19 cellular contexts compared by ENCODE assay signal in the genomic region with DNA sequence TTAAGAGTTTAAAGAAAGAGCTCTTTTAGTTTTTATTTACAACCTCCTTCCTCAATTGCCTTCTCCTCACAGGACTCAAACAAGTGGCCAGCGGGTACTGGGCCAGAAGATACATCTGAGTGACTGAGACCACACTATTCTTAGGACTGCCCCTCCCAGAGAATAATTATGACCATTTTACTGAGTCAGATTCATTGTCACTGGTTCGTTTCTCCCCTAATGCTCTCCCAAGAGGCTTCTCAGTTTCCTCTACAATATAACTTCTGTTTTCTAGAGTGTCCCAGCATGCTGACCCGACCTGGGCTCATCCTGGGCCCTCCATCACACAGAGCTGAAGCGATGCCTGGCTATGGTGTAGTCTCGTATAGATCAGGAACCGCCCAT.
"Had no signal": no experiment of that assay in that cellular context is flagged by ENCODE, and none has a peak within 500 bp of the region (broad histone marks: within the 10 kb centered on the region; RNA-seq: fewer than 3 reads in every experiment).

No MANE protein-coding gene starts in this region.

- H3K9me3 ChIP-seq: mucosa of descending colon, neutrophil, thyroid gland had no signal

- H3K4me1 Mint-ChIP-seq: activated CD4-positive, alpha-beta memory T cell treated with anti-CD3 and anti-CD28 coated beads, Interleukin-2, amount 10 ng/mL, durations not matched to agents 7 days and 5 days; activated CD8-positive, alpha-beta memory T cell treated with anti-CD3 and anti-CD28 coated beads, Interleukin-2, amount 10 ng/mL, durations not matched to agents 7 days and 5 days; stimulated activated effector memory CD8-positive, alpha-beta T cell treated with anti-CD3 and anti-CD28 coated beads, Interleukin-12 subunit alpha, Interleukin-12 subunit beta, amount 100 ng/mL, for 72 hours had no signal

- ATAC-seq: activated CD8-positive, alpha-beta memory T cell treated with anti-CD3 and anti-CD28 coated beads, Interleukin-2, amount 10 ng/mL, durations not matched to agents 7 days and 5 days; left ventricle myocardium superior; naive thymus-derived CD4-positive, alpha-beta T cell; sciatic nerve; stimulated activated effector memory CD8-positive, alpha-beta T cell treated with anti-CD3 and anti-CD28 coated beads, Interleukin-12 subunit alpha, Interleukin-12 subunit beta, amount 100 ng/mL, for 72 hours; T-helper 17 cell had no signal

- H3K79me2 ChIP-seq: parathyroid adenoma had no signal

- DNase-seq: activated CD4-positive, alpha-beta memory T cell treated with anti-CD3 and anti-CD28 coated beads, Interleukin-2, amount 10 ng/mL, durations not matched to agents 7 days and 5 days; activated CD8-positive, alpha-beta memory T cell treated with anti-CD3 and anti-CD28 coated beads, Interleukin-2, amount 10 ng/mL, durations not matched to agents 7 days and 5 days; activated naive CD4-positive, alpha-beta T cell treated with Interleukin-2 at 50 U/mL for 16 hours; central memory CD4-positive, alpha-beta T cell; left ventricle myocardium superior; stimulated activated CD4-positive, alpha-beta T cell treated with anti-CD3 and anti-CD28 coated beads, Interleukin-4, amount 100 ng/mL, for 24 hours; T-helper 17 cell had no signal

- H3K27ac Mint-ChIP-seq: activated CD4-positive, alpha-beta memory T cell treated with anti-CD3 and anti-CD28 coated beads, Interleukin-2, amount 10 ng/mL, durations not matched to agents 7 days and 5 days; activated CD4-positive, alpha-beta T cell treated with anti-CD3 and anti-CD28 coated beads for 36 hours; activated CD8-positive, alpha-beta memory T cell treated with anti-CD3 and anti-CD28 coated beads, Interleukin-2, amount 10 ng/mL, durations not matched to agents 7 days and 5 days; stimulated activated effector memory CD8-positive, alpha-beta T cell treated with anti-CD3 and anti-CD28 coated beads, Interleukin-12 subunit alpha, Interleukin-12 subunit beta, amount 100 ng/mL, for 72 hours; T-helper 17 cell had no signal

- H3K4me1 ChIP-seq: thyroid gland had no signal

- H3K4me3 Mint-ChIP-seq: activated CD4-positive, alpha-beta memory T cell treated with anti-CD3 and anti-CD28 coated beads, Interleukin-2, amount 10 ng/mL, durations not matched to agents 7 days and 5 days; activated CD4-positive, alpha-beta T cell treated with anti-CD3 and anti-CD28 coated beads for 36 hours; activated CD8-positive, alpha-beta memory T cell treated with anti-CD3 and anti-CD28 coated beads, Interleukin-2, amount 10 ng/mL, durations not matched to agents 7 days and 5 days; brain; naive thymus-derived CD4-positive, alpha-beta T cell; stimulated activated effector memory CD8-positive, alpha-beta T cell treated with anti-CD3 and anti-CD28 coated beads, Interleukin-12 subunit alpha, Interleukin-12 subunit beta, amount 100 ng/mL, for 72 hours had no signal

- H3K27me3 ChIP-seq: neutrophil, thyroid gland had no signal

- H3K36me3 Mint-ChIP-seq: brain; stimulated activated effector memory CD8-positive, alpha-beta T cell treated with anti-CD3 and anti-CD28 coated beads, Interleukin-12 subunit alpha, Interleukin-12 subunit beta, amount 100 ng/mL, for 72 hours had no signal

- H2AFZ ChIP-seq: parathyroid adenoma had no signal

- H3K9me3 Mint-ChIP-seq: activated CD4-positive, alpha-beta memory T cell treated with anti-CD3 and anti-CD28 coated beads, Interleukin-2, amount 10 ng/mL, durations not matched to agents 7 days and 5 days; brain; stimulated activated effector memory CD8-positive, alpha-beta T cell treated with anti-CD3 and anti-CD28 coated beads, Interleukin-12 subunit alpha, Interleukin-12 subunit beta, amount 100 ng/mL, for 72 hours had no signal

- H3K36me3 ChIP-seq: neutrophil, thyroid gland, WERI-Rb-1 had no signal

- H3K27ac ChIP-seq: neutrophil, parathyroid adenoma, thyroid gland, WERI-Rb-1 had no signal

- H3K9ac ChIP-seq: parathyroid adenoma had no signal

- H3K27me3 Mint-ChIP-seq: activated CD4-positive, alpha-beta T cell treated with anti-CD3 and anti-CD28 coated beads for 36 hours had no signal

- H3K4me3 ChIP-seq: mucosa of descending colon, thyroid gland had no signal

- FAIRE-seq: colon, endometrium had no signal
